ENCODE assay signal across 8 cellular contexts in the genomic region with DNA sequence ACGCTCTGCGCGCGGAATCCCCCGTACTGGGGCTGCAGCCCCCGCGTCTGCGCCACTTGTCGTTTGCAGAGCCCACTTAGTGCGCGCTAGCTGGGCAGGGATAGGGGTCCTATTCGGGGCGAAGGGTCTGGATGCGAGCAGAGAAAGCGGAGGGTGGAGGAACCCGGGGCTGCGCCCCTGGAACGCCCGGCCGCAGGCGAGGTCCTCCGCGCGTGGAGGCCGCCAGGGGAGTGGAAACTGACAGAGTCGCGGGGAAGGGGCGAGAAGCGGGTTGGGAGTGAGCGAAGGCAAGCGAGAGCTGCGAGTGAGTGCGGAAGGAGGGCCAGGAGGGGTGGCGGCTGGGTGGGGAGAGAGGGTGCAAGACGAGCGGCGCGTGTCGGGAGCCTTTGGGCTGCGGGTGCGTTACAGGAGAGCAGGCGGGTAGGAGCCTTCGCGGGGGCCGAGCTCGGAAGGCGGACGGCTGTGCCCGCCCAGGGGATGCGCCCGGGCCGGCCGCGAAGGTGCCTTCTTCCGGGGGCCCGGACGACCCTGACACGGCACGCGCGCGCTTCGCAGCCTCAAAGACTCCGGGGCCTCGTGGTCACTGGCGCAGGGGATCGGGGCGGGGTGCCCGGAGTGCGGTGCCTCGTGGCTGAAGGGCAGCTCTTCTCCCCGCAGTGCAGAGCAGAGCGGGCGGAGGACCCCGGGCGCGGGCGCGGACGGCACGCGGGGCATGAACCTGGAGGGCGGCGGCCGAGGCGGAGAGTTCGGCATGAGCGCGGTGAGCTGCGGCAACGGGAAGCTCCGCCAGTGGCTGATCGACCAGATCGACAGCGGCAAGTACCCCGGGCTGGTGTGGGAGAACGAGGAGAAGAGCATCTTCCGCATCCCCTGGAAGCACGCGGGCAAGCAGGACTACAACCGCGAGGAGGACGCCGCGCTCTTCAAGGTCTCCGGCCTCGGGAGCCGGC. TPM values are rescaled to one million over a fixed set of nuclear protein-coding genes. Genes with fewer than 3 reads are reported as not detected.
DNase-seq lines count a peak whose midpoint lies in the region; ATAC-seq and TF ChIP-seq lines count a peak whose summit lies in the region.

No MANE protein-coding gene starts in this region.

- peaks cover 24% of the 10 kb centered on the region for H3K36me3 Mint-ChIP-seq in T-cell

- peaks cover 9 to 99% (median 24%) of the 10 kb centered on the region in 4 donors for H3K27me3 ChIP-seq in esophagus squamous epithelium
- no peaks in the 10 kb centered on the region for H3K27me3 ChIP-seq in ovary

- CTCF ChIA-PET in T-cell (lab: Charles Lee) = interaction anchor here in 1 of 2 donors (0.7 kb wide), 2 partner anchors 107 to 988 kb away, joined by 3 to 5 read pairs; no protein-coding TSS in a partner anchor

- intact Hi-C loops in esophagus squamous epithelium (cut with DNase I) (no loop called here), ovary (cut with DNase I) (no loop called here)

- no peak overlapping the region for H3K27ac Mint-ChIP-seq in T-cell

- H3K9me3 ChIP-seq in ES-I3 (ENCODE audit: control insufficient read depth, insufficient read depth, low read length) (no peaks in the 10 kb centered on the region), esophagus squamous epithelium (no peaks in the 10 kb centered on the region), ovary (no peaks in the 10 kb centered on the region)

- H3K4me3 ChIP-seq in esophagus squamous epithelium = peak overlapping the region; percentile 31 to 61 (median 48)
- H3K4me3 ChIP-seq in ovary = peak overlapping the region; percentile 20

- H3K9me3 Mint-ChIP-seq in T-cell = no peaks in the 10 kb centered on the region

- peak overlapping the region; percentile 89 to 99 (median 97) for H3K4me3 Mint-ChIP-seq in T-cell

- TF ChIP-seq CTCF in esophagus squamous epithelium (IDR thresholded peaks at IDR 0.05) (no peak), ovary (IDR thresholded peaks at IDR 0.05) (no peak)

- WGBS in esophagus squamous epithelium, 2 donors = 3 to 8% methylated on average over 18 to 25 of the region's 108 CpGs
- WGBS in ovary, 3 donors = 1 to 2% (median 1%) methylated on average over 97 to 108 of the region's 108 CpGs

- DNase-seq in T-cell (peak in 12 of 34 experiments; percentile 21 to 44 (median 32)), esophagus squamous epithelium (lab: John Stamatoyannopoulos, UW) (no peak), ovary (no peak), NCI-H187 (lab: John Stamatoyannopoulos, UW) (no peak), GM19238 (ENCODE audit: insufficient read length, low spot score) (no peak), SKM-1 (lab: John Stamatoyannopoulos, UW; ENCODE audit: unreplicated experiment) (no peak)

- ATAC-seq in T-cell (replicated peaks in 1 of 4) = peak; percentile 17 to 42 (median 30)
- no peak for ATAC-seq in GM18907 (IDR thresholded peaks at IDR 0.05; ENCODE audit: unreplicated experiment)

- peaks cover 4 to 8% of the 10 kb centered on the region in 2 donors for H3K27me3 Mint-ChIP-seq in T-cell

- H3K9ac ChIP-seq in ES-I3 (ENCODE audit: low read depth, low read length) = peak overlapping the region; percentile 59; the same call in 1 of the 2 replicates

- TF ChIP-seq POLR2A in esophagus squamous epithelium (IDR thresholded peaks at IDR 0.05) (no peak), ovary (IDR thresholded peaks at IDR 0.05) (no peak)

- peak overlapping the region in 3 of 4 donors; percentile 3 to 50 (median 46) for H3K27ac ChIP-seq in esophagus squamous epithelium
- H3K27ac ChIP-seq in ovary = no peak overlapping the region

- no peaks in the 10 kb centered on the region for H3K4me1 ChIP-seq in ES-I3 (ENCODE audit: insufficient read depth, low read length)
- H3K4me1 ChIP-seq in esophagus squamous epithelium = peaks cover 27 to 39% (median 28%) of the 10 kb centered on the region in 3 donors
- peaks cover 8% of the 10 kb centered on the region for H3K4me1 ChIP-seq in ovary (ENCODE audit: insufficient read depth)

- H3K36me3 ChIP-seq in ES-I3 (ENCODE audit: insufficient read depth, low read length) = no peaks in the 10 kb centered on the region
- H3K36me3 ChIP-seq in esophagus squamous epithelium = no peaks in the 10 kb centered on the region
- no peaks in the 10 kb centered on the region for H3K36me3 ChIP-seq in ovary

- TF ChIP-seq EP300 in ovary (IDR thresholded peaks at IDR 0.05) = no peak

- POLR2A ChIA-PET in T-cell (lab: Charles Lee) = no interaction called here

- H3K4me1 Mint-ChIP-seq in T-cell = peaks cover 34 to 45% (median 36%) of the 10 kb centered on the region in 3 donors

RNA-seq across cellular contexts. Expression of gene IRF4, which starts 1.2 kb away (rescaled TPM):
- total RNA-seq in T-cell = 10 to 100 TPM; 16.9 to 67.2 (median 28.4) TPM
- total RNA-seq in esophagus squamous epithelium = 1 to 10 TPM in 2 of 4 donors, under 1 TPM in 2; 0.40 to 1.9 (median 1.2) TPM
- 10 to 100 TPM in 1 of 7 donors, 1 to 10 TPM in 4, under 1 TPM in 2; 0.38 to 20.7 (median 1.0) TPM for total RNA-seq in ovary
- polyA plus RNA-seq in ovary = 1 to 10 TPM in 1 of 2 donors, under 1 TPM in 1; 0.12 to 1.5 TPM

Comparison
In these comparisons a context has a peak if more than half of its experiments do, and no peak if none do; other contexts are left out.
1. H3K27ac ChIP-seq: peak in esophagus squamous epithelium (3 of 4); none in ovary (0 of 2).